ENCODE assay signal across 8 cellular contexts in genomic region chr10:100986952-100987684, GRCh38. TPM values are rescaled to one million over a fixed set of nuclear protein-coding genes. Genes with fewer than 3 reads are reported as not detected.
DNase-seq lines count a peak whose midpoint lies in the region; ATAC-seq and TF ChIP-seq lines count a peak whose summit lies in the region.

Gene MRPL43, minus strand, starts transcription at chr10:100987497. Its CDS starts 54 bp downstream, at chr10:100987443.
Gene TWNK, plus strand, starts transcription at chr10:100987543. Its CDS starts 668 bp downstream, at chr10:100988211.

- peaks cover 16% of the 10 kb centered on the region; the same call in 1 of the 2 replicates for H3K36me3 ChIP-seq in PC-3 (ENCODE audit: low read depth, low read length)
- peaks cover 31 to 42% of the 10 kb centered on the region in 2 donors for H3K36me3 ChIP-seq in mucosa of rectum (ENCODE audit: control insufficient read depth in 2 of 2, insufficient read depth in 2 of 2, low read length in 2 of 2)

- no peak for TF ChIP-seq CTCF in GM20000 (IDR thresholded peaks at IDR 0.05; ENCODE audit: extremely low read depth, missing control alignments)
- no peak for TF ChIP-seq CTCF in PC-3 (conservative IDR thresholded peaks at IDR 0.05; ENCODE audit: low read depth, low read length)

- H3K9me2 ChIP-seq in PC-3 (replicated peaks; ENCODE audit: low read length), result no peaks in the 10 kb centered on the region

- BruUV-seq in PC-3 (replicated peaks; lab: Mats Ljungman, UMichigan), result no TSS peak

- H3K27ac ChIP-seq in PC-3 (ENCODE audit: low read length) (peak within 1 kb of the TSS; percentile 74), mucosa of rectum (ENCODE audit: low read depth in 2 of 2, low read length in 2 of 2) (peak within 1 kb of the TSS; percentile 69 to 88)

- H4K20me1 ChIP-seq in PC-3 (ENCODE audit: low read length), result peaks cover 14% of the 10 kb centered on the region

- intact Hi-C loops in PC-3 (cut with micrococcal nuclease), result no loop called here

- H3K4me2 ChIP-seq in PC-3 (ENCODE audit: low read length), result peak within 1 kb of the TSS; percentile 98

- H3F3A ChIP-seq in PC-3 (ENCODE audit: low read length, unreplicated experiment), result no peaks in the 10 kb centered on the region

- no peaks in the 10 kb centered on the region for H3K27me3 ChIP-seq in PC-3 (ENCODE audit: low read length)
- H3K27me3 ChIP-seq in mucosa of rectum (ENCODE audit: control insufficient read depth in 2 of 2, insufficient read depth in 2 of 2, low read length in 2 of 2), result no peaks in the 10 kb centered on the region

- DNase-seq in Caki2 (ENCODE audit: low read depth), result peak; percentile 71
- peak; percentile 92 for DNase-seq in GM20000 (ENCODE audit: low spot score)
- DNase-seq in HUDEP-2 (lab: John Stamatoyannopoulos, UW; ENCODE audit: unreplicated experiment in 76 of 76), result peak in 72 of 76 experiments; percentile 14 to 84 (median 65)
- peak; percentile 72 for DNase-seq in PC-3
- peak; percentile 87 for DNase-seq in activated T-cell treated with anti-CD3 and anti-CD28 coated beads, Interleukin-2, amount 50 U/mL, for 1 hour
- DNase-seq in erythroblast (lab: John Stamatoyannopoulos, UW), result peak; percentile 88 to 90
- peak; percentile 67 to 71 for DNase-seq in stimulated activated CD8-positive, alpha-beta memory T cell treated with anti-CD3 and anti-CD28 coated beads, Interleukin-4, amount 100 ng/mL, for 4 hours (ENCODE audit: low read depth in 2 of 2, low spot score in 1 of 2)

- H3K4me3 ChIP-seq in PC-3 (ENCODE audit: low read length) (peak within 1 kb of the TSS; percentile 99), mucosa of rectum (ENCODE audit: low read length in 2 of 2) (peak within 1 kb of the TSS; percentile 90 to 91)

- ATAC-seq in PC-3, result peak; percentile 85

- H3K4me1 ChIP-seq in PC-3 (ENCODE audit: insufficient read depth, low read length) (peaks cover 30% of the 10 kb centered on the region), mucosa of rectum (ENCODE audit: control insufficient read depth in 2 of 2, insufficient read depth in 2 of 2, low read length in 2 of 2) (peaks cover 18 to 20% of the 10 kb centered on the region in 2 donors)

- in situ Hi-C loops in Caki2 (cut with HindIII; ENCODE audit: low pct_unique_long_range_greater_than_20kb, low sequenced_read_pairs), result no loop called here

- H3K9me3 ChIP-seq in PC-3 (ENCODE audit: low read length) (no peaks in the 10 kb centered on the region), mucosa of rectum (ENCODE audit: control insufficient read depth in 2 of 2, low read length in 2 of 2) (no peaks in the 10 kb centered on the region)

- peaks cover 58% of the 10 kb centered on the region for H3K79me2 ChIP-seq in PC-3 (ENCODE audit: low read length)

- POLR2A ChIA-PET in PC-3 (lab: Charles Lee; ENCODE audit: unreplicated experiment), result no interaction called here

- CTCF ChIA-PET in PC-3 (lab: Charles Lee), result no interaction called here

- H3K9ac ChIP-seq in PC-3 (ENCODE audit: low read length) (peak within 1 kb of the TSS; percentile 97), mucosa of rectum (ENCODE audit: low read depth in 1 of 2, low read length in 2 of 2) (peak within 1 kb of the TSS; percentile 79 to 81)

- H2AFZ ChIP-seq in PC-3 (ENCODE audit: low read length), result peak within 1 kb of the TSS; percentile 99

- peak; percentile 73 for TF ChIP-seq POLR2A in erythroblast (IDR thresholded peaks at IDR 0.05; ENCODE audit: low read length)

RNA-seq across cellular contexts. Expression of gene MRPL43, which starts in this region (rescaled TPM):
- total RNA-seq in Caki2 (2014; rRNA removed; shearing (Covaris generic); ENCODE audit: low replicate concordance), result 123 and 128 TPM in 2 replicates
- 81.0 and 90.5 TPM in 2 replicates for total RNA-seq in PC-3 (2014; rRNA removed)

RNA-seq across cellular contexts. Expression of gene TWNK, which starts in this region (rescaled TPM):
- total RNA-seq in Caki2 (2014; rRNA removed; shearing (Covaris generic); ENCODE audit: low replicate concordance), result 5.2 and 10.7 TPM in 2 replicates
- 7.5 and 8.0 TPM in 2 replicates for total RNA-seq in PC-3 (2014; rRNA removed)

Comparison
In these comparisons a context has a peak if more than half of its experiments do, and no peak if none do; other contexts are left out.
1. Peak in every context shown above with its lines: DNase-seq, ATAC-seq, H3K4me3 ChIP-seq and H3K27ac ChIP-seq.